Comparison of ENCODE assay signal across 14 cellular contexts in genomic region chr5:10445352-10445751, GRCh38. TPM values are rescaled to one million over a fixed set of nuclear protein-coding genes. Genes with fewer than 3 reads are reported as not detected.
DNase-seq lines count a peak whose midpoint lies in the region; ATAC-seq and TF ChIP-seq lines count a peak whose summit lies in the region.
"Had no signal": no experiment of that assay in that cellular context is flagged by ENCODE, and none has a peak within 500 bp of the region (broad histone marks: within the 10 kb centered on the region; RNA-seq: fewer than 3 reads in every experiment).

No MANE protein-coding gene starts in this region.

- DNase-seq in activated naive CD8-positive, alpha-beta T cell treated with anti-CD3 and anti-CD28 coated beads for 36 hours, result no peak
- DNase-seq in NOMO-1 treated with dmso at 0.1 percent for 144 hours (lab: John Stamatoyannopoulos, UW; ENCODE audit: unreplicated experiment) (peak; percentile 81), NCI-H2029 treated with DMSO at 0.1 percent for 48 hours (lab: John Stamatoyannopoulos, UW) (no peak), mucosa of descending colon (no peak), head of caudate nucleus (no peak)
- peak; percentile 22 for DNase-seq in activated T-helper 2 cell treated with anti-CD3 and anti-CD28 coated beads, Interferon-gamma antibody, Interleukin-2, Interleukin-4, amounts not matched to agents 10 μg/mL and 5 μg/mL and 100 μg/mL, durations not matched to agents 14 hours and 24 hours and 36 hours (ENCODE audit: low spot score)
- DNase-seq in stimulated activated naive CD8-positive, alpha-beta T cell treated with anti-CD3 and anti-CD28 coated beads, Interleukin-15, amount 100 ng/mL, for 72 hours, result no peak
- DNase-seq: activated gamma-delta T cell treated with Interleukin-2 at 50 U/mL for 16 hours; caudate nucleus; EL; erythroblast; stimulated activated CD4-positive, alpha-beta T cell treated with anti-CD3 and anti-CD28 coated beads, Interleukin-2, amount 100 ng/mL, for 48 hours had no signal

- H3K4me3 Mint-ChIP-seq in activated naive CD8-positive, alpha-beta T cell, result peak overlapping the region; percentile 69
- H3K4me3 Mint-ChIP-seq in activated naive CD8-positive, alpha-beta T cell treated with anti-CD3 and anti-CD28 coated beads for 36 hours, result no peak overlapping the region
- H3K4me3 Mint-ChIP-seq in activated T-helper 2 cell treated with anti-CD3 and anti-CD28 coated beads, Interferon-gamma antibody, Interleukin-2, Interleukin-4, amounts not matched to agents 10 μg/mL and 5 μg/mL and 100 μg/mL, durations not matched to agents 14 hours and 24 hours and 36 hours (ENCODE audit: low read depth), result peak overlapping the region; percentile 4
- H3K4me3 Mint-ChIP-seq in stimulated activated naive CD8-positive, alpha-beta T cell treated with anti-CD3 and anti-CD28 coated beads, Interleukin-15, amount 100 ng/mL, for 72 hours, result peak overlapping the region; percentile 3 to 54

- H3K4me1 ChIP-seq in mucosa of descending colon (ENCODE audit: low read depth), result peaks cover 13% of the 10 kb centered on the region

- no peak for ATAC-seq in stimulated activated naive CD8-positive, alpha-beta T cell treated with anti-CD3 and anti-CD28 coated beads, Interleukin-15, amount 100 ng/mL, for 72 hours
- ATAC-seq in mucosa of descending colon, result no peak

- no peaks in the 10 kb centered on the region for H3K9me3 ChIP-seq in mucosa of descending colon
- H3K9me3 ChIP-seq: right atrium auricular region had no signal

- H3K36me3 ChIP-seq in mucosa of descending colon (ENCODE audit: low read depth), result no peaks in the 10 kb centered on the region
- H3K36me3 ChIP-seq: right atrium auricular region had no signal

- no peak for TF ChIP-seq CTCF in mucosa of descending colon (IDR thresholded peaks at IDR 0.05)

- H3K9me3 Mint-ChIP-seq in activated naive CD8-positive, alpha-beta T cell (ENCODE audit: low read depth), result no peaks in the 10 kb centered on the region
- H3K9me3 Mint-ChIP-seq in activated naive CD8-positive, alpha-beta T cell treated with anti-CD3 and anti-CD28 coated beads for 36 hours, result peaks cover 4% of the 10 kb centered on the region
- H3K9me3 Mint-ChIP-seq in activated T-helper 2 cell treated with anti-CD3 and anti-CD28 coated beads, Interferon-gamma antibody, Interleukin-2, Interleukin-4, amounts not matched to agents 10 μg/mL and 5 μg/mL and 100 μg/mL, durations not matched to agents 14 hours and 24 hours and 36 hours, result peaks cover 7% of the 10 kb centered on the region
- H3K9me3 Mint-ChIP-seq in stimulated activated naive CD8-positive, alpha-beta T cell treated with anti-CD3 and anti-CD28 coated beads, Interleukin-15, amount 100 ng/mL, for 72 hours, result peaks cover 0 to 4% of the 10 kb centered on the region in 2 donors

- H3K27me3 Mint-ChIP-seq in activated naive CD8-positive, alpha-beta T cell, result no peaks in the 10 kb centered on the region
- H3K27me3 Mint-ChIP-seq in activated naive CD8-positive, alpha-beta T cell treated with anti-CD3 and anti-CD28 coated beads for 36 hours, result peaks cover 6% of the 10 kb centered on the region
- H3K27me3 Mint-ChIP-seq in activated T-helper 2 cell treated with anti-CD3 and anti-CD28 coated beads, Interferon-gamma antibody, Interleukin-2, Interleukin-4, amounts not matched to agents 10 μg/mL and 5 μg/mL and 100 μg/mL, durations not matched to agents 14 hours and 24 hours and 36 hours (ENCODE audit: low read depth), result peaks cover 10% of the 10 kb centered on the region
- peaks cover 16% of the 10 kb centered on the region for H3K27me3 Mint-ChIP-seq in stimulated activated naive CD8-positive, alpha-beta T cell treated with anti-CD3 and anti-CD28 coated beads, Interleukin-15, amount 100 ng/mL, for 72 hours

- no peak overlapping the region for H3K4me3 ChIP-seq in mucosa of descending colon
- H3K4me3 ChIP-seq: right atrium auricular region had no signal

- no peak overlapping the region for H3K27ac Mint-ChIP-seq in activated naive CD8-positive, alpha-beta T cell
- H3K27ac Mint-ChIP-seq in activated naive CD8-positive, alpha-beta T cell treated with anti-CD3 and anti-CD28 coated beads for 36 hours, result no peak overlapping the region
- no peak overlapping the region for H3K27ac Mint-ChIP-seq in activated T-helper 2 cell treated with anti-CD3 and anti-CD28 coated beads, Interferon-gamma antibody, Interleukin-2, Interleukin-4, amounts not matched to agents 10 μg/mL and 5 μg/mL and 100 μg/mL, durations not matched to agents 14 hours and 24 hours and 36 hours
- H3K27ac Mint-ChIP-seq in stimulated activated naive CD8-positive, alpha-beta T cell treated with anti-CD3 and anti-CD28 coated beads, Interleukin-15, amount 100 ng/mL, for 72 hours, result no peak overlapping the region

- H3K36me3 Mint-ChIP-seq in activated naive CD8-positive, alpha-beta T cell, result no peaks in the 10 kb centered on the region
- no peaks in the 10 kb centered on the region for H3K36me3 Mint-ChIP-seq in activated naive CD8-positive, alpha-beta T cell treated with anti-CD3 and anti-CD28 coated beads for 36 hours
- H3K36me3 Mint-ChIP-seq in activated T-helper 2 cell treated with anti-CD3 and anti-CD28 coated beads, Interferon-gamma antibody, Interleukin-2, Interleukin-4, amounts not matched to agents 10 μg/mL and 5 μg/mL and 100 μg/mL, durations not matched to agents 14 hours and 24 hours and 36 hours (ENCODE audit: low read depth), result peaks cover 25% of the 10 kb centered on the region

- peaks cover 50% of the 10 kb centered on the region for H3K4me1 Mint-ChIP-seq in activated naive CD8-positive, alpha-beta T cell (ENCODE audit: low read depth)
- H3K4me1 Mint-ChIP-seq in activated naive CD8-positive, alpha-beta T cell treated with anti-CD3 and anti-CD28 coated beads for 36 hours, result peaks cover 32% of the 10 kb centered on the region
- H3K4me1 Mint-ChIP-seq in activated T-helper 2 cell treated with anti-CD3 and anti-CD28 coated beads, Interferon-gamma antibody, Interleukin-2, Interleukin-4, amounts not matched to agents 10 μg/mL and 5 μg/mL and 100 μg/mL, durations not matched to agents 14 hours and 24 hours and 36 hours (ENCODE audit: low read depth), result peaks cover 44% of the 10 kb centered on the region
- peaks cover 55% of the 10 kb centered on the region for H3K4me1 Mint-ChIP-seq in stimulated activated naive CD8-positive, alpha-beta T cell treated with anti-CD3 and anti-CD28 coated beads, Interleukin-15, amount 100 ng/mL, for 72 hours

- intact Hi-C loops in activated T-helper 2 cell treated with anti-CD3 and anti-CD28 coated beads, Interferon-gamma antibody, Interleukin-2, Interleukin-4, amounts not matched to agents 10 μg/mL and 5 μg/mL and 100 μg/mL, durations not matched to agents 14 hours and 24 hours and 36 hours (cut with micrococcal nuclease), result no loop called here
- intact Hi-C loops in mucosa of descending colon (cut with DNase I, micrococcal nuclease), result no loop called here
- intact Hi-C loops in head of caudate nucleus (cut with DNase I), result loop anchor here (5.0 kb wide), 1 partner anchor 172 kb away; no protein-coding TSS in a partner anchor

RNA-seq across cellular contexts. Expression of gene ROPN1L, which starts 3.7 kb away (rescaled TPM):
- not detected for total RNA-seq in activated naive CD8-positive, alpha-beta T cell treated with anti-CD3 and anti-CD28 coated beads for 36 hours
- 0.16 and 0.55 TPM in 2 replicates for total RNA-seq in activated T-helper 2 cell treated with anti-CD3 and anti-CD28 coated beads, Interferon-gamma antibody, Interleukin-2, Interleukin-4, amounts not matched to agents 10 μg/mL and 5 μg/mL and 100 μg/mL, durations not matched to agents 14 hours and 24 hours and 36 hours
- total RNA-seq in mucosa of descending colon, result not detected

Comparison
In these comparisons a context has a peak if more than half of its experiments do, and no peak if none do; other contexts are left out.
1. DNase-seq: peak in NOMO-1 treated with dmso at 0.1 percent for 144 hours (single experiment) and activated T-helper 2 cell treated with anti-CD3 and anti-CD28 coated beads, Interferon-gamma antibody, Interleukin-2, Interleukin-4, amounts not matched to agents 10 μg/mL and 5 μg/mL and 100 μg/mL, durations not matched to agents 14 hours and 24 hours and 36 hours (single experiment); none in activated naive CD8-positive, alpha-beta T cell treated with anti-CD3 and anti-CD28 coated beads for 36 hours (single experiment), stimulated activated naive CD8-positive, alpha-beta T cell treated with anti-CD3 and anti-CD28 coated beads, Interleukin-15, amount 100 ng/mL, for 72 hours (0 of 2), NCI-H2029 treated with DMSO at 0.1 percent for 48 hours (single experiment), mucosa of descending colon (0 of 3) and head of caudate nucleus (0 of 42).